Comparison of ENCODE assay signal across 21 cellular contexts in the genomic region with DNA sequence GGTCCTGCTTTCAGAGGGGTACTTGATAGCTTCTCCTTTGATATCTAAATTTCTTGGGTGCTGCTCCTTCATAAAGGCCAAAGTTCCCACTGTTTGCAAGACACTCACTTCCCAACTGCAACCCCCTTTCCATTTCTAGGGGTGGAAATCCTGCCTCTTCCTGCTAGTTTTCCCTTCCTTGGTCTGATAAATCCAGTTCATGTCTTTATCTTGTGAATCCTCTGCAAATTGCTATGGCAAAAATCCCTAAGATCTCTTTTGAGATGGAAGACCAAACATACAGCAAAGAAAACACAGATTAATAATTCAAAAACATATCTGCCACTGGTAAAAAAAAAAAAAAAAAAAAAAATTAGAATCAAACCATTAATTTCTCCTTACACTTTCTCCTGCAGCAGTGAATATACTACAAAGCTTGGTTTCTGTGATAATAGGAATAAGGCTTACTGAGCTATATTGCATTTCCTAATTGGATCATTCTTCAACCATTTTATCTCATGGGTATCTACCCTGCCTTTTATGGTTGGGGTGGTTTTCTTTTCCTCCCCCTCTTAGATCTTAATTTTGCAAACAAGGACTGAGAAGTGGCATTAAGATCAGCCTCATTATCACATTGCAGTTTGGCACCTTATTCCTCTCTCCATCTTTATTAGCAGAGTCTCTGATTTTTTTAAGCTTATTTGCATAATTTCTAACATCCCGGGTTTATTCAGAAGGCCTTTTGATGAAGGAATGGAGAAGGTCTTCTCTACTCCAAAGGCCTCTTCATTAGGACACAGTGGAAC.
DNase-seq lines count a peak whose midpoint lies in the region; ATAC-seq, FAIRE-seq and TF ChIP-seq lines count a peak whose summit lies in the region.
"Had no signal": no experiment of that assay in that cellular context is flagged by ENCODE, and none has a peak within 500 bp of the region (broad histone marks: within the 10 kb centered on the region; RNA-seq: fewer than 3 reads in every experiment).

No MANE protein-coding gene starts in this region.

- no peak overlapping the region for H2BK20ac ChIP-seq in H1 (ENCODE audit: low read length)

- no peak overlapping the region for H3K14ac ChIP-seq in H1 (ENCODE audit: insufficient read length)

- no peak overlapping the region for H3K56ac ChIP-seq in H1 (replicated peaks; ENCODE audit: insufficient read length, low read depth, low read length)

- POLR2A ChIA-PET in HepG2 (lab: Yijun Ruan, JAX), result no interaction called here
- POLR2A ChIA-PET in H1 (lab: Charles Lee; ENCODE audit: partially characterized antibody), result interaction anchor here (0.6 to 1.4 kb wide), 2 partner anchors 24 to 74 kb away, joined by 3 to 6 read pairs; no protein-coding TSS in a partner anchor
- POLR2A ChIA-PET in CD8-positive, alpha-beta T cell (lab: Charles Lee), result no interaction called here

- no peak overlapping the region for H2BK120ac ChIP-seq in H1 (replicated peaks; ENCODE audit: low read depth, low read length)

- no peaks in the 10 kb centered on the region for H3K27me3 Mint-ChIP-seq in CD8-positive, alpha-beta T cell (ENCODE audit: low read depth)
- H3K27me3 Mint-ChIP-seq: CD4-positive, alpha-beta memory T cell had no signal

- no peak overlapping the region for H3K4me3 ChIP-seq in HepG2 (replicated peaks in 1 of 3; ENCODE audit: insufficient read depth in 1 of 3, low read depth in 2 of 3, low read length in 3 of 3)
- no peak overlapping the region for H3K4me3 ChIP-seq in right lobe of liver
- no peak overlapping the region for H3K4me3 ChIP-seq in H1 (ENCODE audit: extremely low read depth in 1 of 4, insufficient read depth in 2 of 4, low read depth in 3 of 4, low read length in 4 of 4)
- no peak overlapping the region for H3K4me3 ChIP-seq in CD8-positive, alpha-beta T cell (ENCODE audit: low read depth, low read length)
- H3K4me3 ChIP-seq: BLaER1, GM23248 had no signal

- TF ChIP-seq POLR2A in HepG2 (IDR thresholded peaks at IDR 0.05; ENCODE audit: insufficient read depth in 1 of 2, low read depth in 2 of 2, low read length in 2 of 2) (no peak), right lobe of liver (IDR thresholded peaks at IDR 0.05) (no peak), H1 (IDR thresholded peaks at IDR 0.05; ENCODE audit: control extremely low read depth in 1 of 2, low read depth in 2 of 2, low read length in 2 of 2) (peak; percentile 37 to 65)

- H2BK15ac ChIP-seq in H1 (ENCODE audit: low read length), result no peak overlapping the region

- H2BK5ac ChIP-seq in H1 (ENCODE audit: low read depth, low read length), result no peak overlapping the region

- H3K9me3 ChIP-seq in HepG2 (ENCODE audit: low read length), result peaks cover 14% of the 10 kb centered on the region
- H3K9me3 ChIP-seq in right lobe of liver, result no peaks in the 10 kb centered on the region
- peaks cover 2 to 7% of the 10 kb centered on the region in 2 experiments; a peak in 1 of 4 replicates for H3K9me3 ChIP-seq in H1 (ENCODE audit: insufficient read depth in 2 of 2, low read depth in 1 of 2, low read length in 1 of 2)
- no peaks in the 10 kb centered on the region for H3K9me3 ChIP-seq in CD8-positive, alpha-beta T cell (ENCODE audit: low read length)

- no peaks in the 10 kb centered on the region for H3K79me1 ChIP-seq in H1 (ENCODE audit: low read depth, low read length)

- no peak overlapping the region for H2BK12ac ChIP-seq in H1 (ENCODE audit: low read depth, low read length)

- ATAC-seq in HepG2 (no peak), right lobe of liver (no peak), SK-N-SH treated with all-trans-retinoic acid at 6 μM for 48 hours (no peak), GM21515 (IDR thresholded peaks at IDR 0.05; ENCODE audit: unreplicated experiment) (no peak)
- no peak for ATAC-seq in CD8-positive, alpha-beta T cell

- H3K27ac Mint-ChIP-seq in CD8-positive, alpha-beta T cell, result no peak overlapping the region
- H3K27ac Mint-ChIP-seq: CD14-positive monocyte; CD4-positive, alpha-beta memory T cell had no signal

- H4K5ac ChIP-seq in H1 (ENCODE audit: insufficient read length, low read depth, low read length), result no peak overlapping the region

- H3K9ac ChIP-seq in HepG2 (ENCODE audit: insufficient read depth, low read depth, low read length), result no peak overlapping the region
- no peak overlapping the region for H3K9ac ChIP-seq in H1 (replicated peaks in 1 of 4; ENCODE audit: extremely low read depth in 1 of 4, low read depth in 3 of 4, low read length in 3 of 4)
- H3K9ac ChIP-seq: BLaER1, GM23248 had no signal

- CTCF ChIA-PET in HepG2 (lab: Yijun Ruan, JAX; ENCODE audit: low intra/inter-chr PET ratio, low total read pairs) (no interaction called here), H1 (lab: Charles Lee; ENCODE audit: partially characterized antibody) (interaction anchor here (0.6 kb wide), 2 partner anchors 20 to 161 kb away, joined by 3 read pairs; no protein-coding TSS in a partner anchor)
- CTCF ChIA-PET in CD8-positive, alpha-beta T cell (lab: Charles Lee), result interaction anchor here (0.8 kb wide), 1 partner anchor 53 kb away, joined by 4 read pairs; no protein-coding TSS in a partner anchor

- H3K79me2 ChIP-seq in HepG2 (ENCODE audit: insufficient read depth, low read length) (no peaks in the 10 kb centered on the region), H1 (ENCODE audit: control insufficient read depth in 1 of 2, insufficient read depth in 2 of 2, low read length in 2 of 2) (no peaks in the 10 kb centered on the region)

- H2AK5ac ChIP-seq in H1 (ENCODE audit: low read depth, low read length), result no peak overlapping the region

- TF ChIP-seq RAD21 in HepG2 (CRISPR knock-in tag; IDR thresholded peaks at IDR 0.05) (no peak), H1 (IDR thresholded peaks at IDR 0.05 in 1 of 2, conservative IDR thresholded peaks at IDR 0.05 in 1 of 2; ENCODE audit: low read depth in 2 of 2, low read length in 2 of 2) (no peak)

- H3K27me3 ChIP-seq in HepG2 (ENCODE audit: control insufficient read depth in 1 of 2, insufficient read depth in 2 of 2, low read length in 2 of 2) (no peaks in the 10 kb centered on the region), right lobe of liver (no peaks in the 10 kb centered on the region), H1 (replicated peaks in 1 of 4; ENCODE audit: control insufficient read depth in 3 of 4, extremely low read depth in 1 of 4, insufficient read depth in 3 of 4, low read length in 3 of 4) (no peaks in the 10 kb centered on the region)
- no peaks in the 10 kb centered on the region for H3K27me3 ChIP-seq in CD8-positive, alpha-beta T cell (ENCODE audit: insufficient read depth, low read length)
- H3K27me3 ChIP-seq: BLaER1 had no signal

- intact Hi-C loops in HepG2 (cut with micrococcal nuclease; ENCODE audit: unreplicated experiment) (no loop called here), right lobe of liver (cut with DNase I) (no loop called here)
- intact Hi-C loops in CD8-positive, alpha-beta T cell (cut with DNase I, micrococcal nuclease), result no loop called here

- no peaks in the 10 kb centered on the region for H3K23me2 ChIP-seq in H1 (ENCODE audit: low read depth, low read length)

- no peak overlapping the region for H3K27ac ChIP-seq in HepG2 (ENCODE audit: extremely low read length, insufficient read depth, low read length)
- H3K27ac ChIP-seq in right lobe of liver, result no peak overlapping the region
- no peak overlapping the region for H3K27ac ChIP-seq in H1 (ENCODE audit: low read depth, low read length)
- no peak overlapping the region for H3K27ac ChIP-seq in CD8-positive, alpha-beta T cell (ENCODE audit: low read depth, low read length)
- H3K27ac ChIP-seq: BLaER1, GM23248 had no signal

- peaks cover 5% of the 10 kb centered on the region for H3K36me3 Mint-ChIP-seq in CD8-positive, alpha-beta T cell
- H3K36me3 Mint-ChIP-seq: CD14-positive monocyte had no signal

- no peak for DNase-seq in HepG2 (ENCODE audit: low spot score)
- DNase-seq in right lobe of liver, result no peak
- peak; percentile 4 for DNase-seq in SK-MEL-5 (ENCODE audit: low read depth, low spot score)
- no peak for DNase-seq in H1 (ENCODE audit: low read depth in 1 of 2, low spot score in 2 of 2)
- DNase-seq in CD8-positive, alpha-beta T cell, result no peak
- DNase-seq: 8988T; Calu3; CD4-positive, alpha-beta memory T cell; DMS 273 treated with DMSO at 0.1 percent for 48 hours; DND-41; EL; GM23248; HCEC 1CT; IMR-90; KBM-7 had no signal

- no peaks in the 10 kb centered on the region for H3K4me1 ChIP-seq in HepG2 (ENCODE audit: insufficient read depth, low read length)
- no peaks in the 10 kb centered on the region for H3K4me1 ChIP-seq in right lobe of liver
- H3K4me1 ChIP-seq in H1 (replicated peaks in 1 of 4; ENCODE audit: control insufficient read depth in 3 of 4, insufficient read depth in 4 of 4, low read length in 3 of 4), result no peaks in the 10 kb centered on the region
- peaks cover 12% of the 10 kb centered on the region for H3K4me1 ChIP-seq in CD8-positive, alpha-beta T cell (ENCODE audit: insufficient read depth, low read length)

- H3K4me3 Mint-ChIP-seq in CD8-positive, alpha-beta T cell, result no peak overlapping the region
- H3K4me3 Mint-ChIP-seq: CD14-positive monocyte; CD4-positive, alpha-beta memory T cell had no signal

- BruUV-seq in HepG2 (replicated peaks; lab: Mats Ljungman, UMichigan), result no TSS peak

- in situ Hi-C loops in HepG2 (cut with HindIII; ENCODE audit: extremely low pct_ligation_motif_present, low pct_unique_long_range_greater_than_20kb) (no loop called here), SK-MEL-5 (cut with HindIII; ENCODE audit: low pct_unique_long_range_greater_than_20kb, low sequenced_read_pairs) (no loop called here)

- H3K4me2 ChIP-seq in HepG2 (ENCODE audit: low read depth, low read length), result no peak overlapping the region
- no peak overlapping the region for H3K4me2 ChIP-seq in H1 (ENCODE audit: insufficient read depth in 1 of 2, low read depth in 2 of 2, low read length in 2 of 2)
- H3K4me2 ChIP-seq: BLaER1 had no signal

- 58% methylated on average over 1 of the region's 1 CpG for WGBS in HepG2 (ENCODE audit: low lambda C conversion rate)
- WGBS in right lobe of liver (ENCODE audit: insufficient coverage, low coverage, low lambda C conversion rate, missing lambda C conversion rate), result 53% methylated on average over 1 of the region's 1 CpG
- WGBS in H1 (ENCODE audit: extremely low coverage in 1 of 2, insufficient coverage in 1 of 2, insufficient read length in 1 of 2, insufficient replicate concordance in 2 of 2, low coverage in 1 of 2, low lambda C conversion rate in 2 of 2, missing lambda C conversion rate in 1 of 2), 2 experiments, result 92% methylated on average over 1 of the region's 1 CpG; no CpG with 5 or more reads in 1 of the 2 experiments

- no peaks in the 10 kb centered on the region for H3K36me3 ChIP-seq in HepG2 (replicated peaks in 1 of 2; ENCODE audit: control insufficient read depth in 1 of 2, insufficient read depth in 2 of 2, low read length in 2 of 2)
- H3K36me3 ChIP-seq in right lobe of liver, result no peaks in the 10 kb centered on the region
- no peaks in the 10 kb centered on the region for H3K36me3 ChIP-seq in H1 (ENCODE audit: control insufficient read depth in 2 of 4, insufficient read depth in 4 of 4, low read length in 3 of 4)
- no peaks in the 10 kb centered on the region for H3K36me3 ChIP-seq in CD8-positive, alpha-beta T cell (ENCODE audit: insufficient read depth, low read length)
- H3K36me3 ChIP-seq: BLaER1 had no signal

- no peak for TF ChIP-seq EP300 in HepG2 (IDR thresholded peaks at IDR 0.05; ENCODE audit: low read depth in 2 of 2, low read length in 2 of 2)
- TF ChIP-seq EP300 in HepG2 (CRISPR knock-in tag; IDR thresholded peaks at IDR 0.05; ENCODE audit: borderline replicate concordance), result no peak
- TF ChIP-seq EP300 in H1 (IDR thresholded peaks at IDR 0.05; ENCODE audit: borderline replicate concordance in 1 of 2, low read depth in 2 of 2, low read length in 2 of 2), result no peak

- H3K23ac ChIP-seq in H1 (ENCODE audit: insufficient read length), result no peak overlapping the region

- H4K8ac ChIP-seq in H1 (ENCODE audit: extremely low read depth, insufficient read depth, low read length), result no peak overlapping the region

- no peaks in the 10 kb centered on the region for H4K20me1 ChIP-seq in HepG2 (ENCODE audit: insufficient read depth, low read length)
- no peaks in the 10 kb centered on the region for H4K20me1 ChIP-seq in H1 (replicated peaks in 1 of 2; ENCODE audit: control insufficient read depth in 1 of 2, insufficient read depth in 2 of 2, low read length in 2 of 2)
- H4K20me1 ChIP-seq: BLaER1 had no signal

- no peak overlapping the region for H3K18ac ChIP-seq in H1 (ENCODE audit: extremely low read depth, low read length)

- no peak overlapping the region for H2AFZ ChIP-seq in HepG2 (ENCODE audit: low read length)
- H2AFZ ChIP-seq in H1 (ENCODE audit: low read length), result no peak overlapping the region
- H2AFZ ChIP-seq: GM23248 had no signal

- H4K91ac ChIP-seq in H1 (replicated peaks; ENCODE audit: insufficient read length, low read length), result no peak overlapping the region

- H3K9me3 Mint-ChIP-seq in CD8-positive, alpha-beta T cell, result peaks cover 12% of the 10 kb centered on the region

- FAIRE-seq in HepG2 (lab: Jason Lieb, UNC) (no peak), H1 (lab: Jason Lieb, UNC) (no peak)
- FAIRE-seq: GM19239, H54 had no signal

- peaks cover 22% of the 10 kb centered on the region for H3K4me1 Mint-ChIP-seq in CD8-positive, alpha-beta T cell (ENCODE audit: low read depth)
- H3K4me1 Mint-ChIP-seq: CD14-positive monocyte had no signal

- peak overlapping the region; percentile 27 for H3K4ac ChIP-seq in H1 (replicated peaks; ENCODE audit: insufficient read length, low read depth, low read length)

- TF ChIP-seq CTCF in HepG2 (CRISPR knock-in tag; IDR thresholded peaks at IDR 0.05) (no peak), right lobe of liver (IDR thresholded peaks at IDR 0.05) (no peak), H1 (IDR thresholded peaks at IDR 0.05; ENCODE audit: control extremely low read depth in 1 of 3, insufficient read depth in 1 of 3, low read depth in 1 of 3, low read length in 3 of 3) (no peak)
- TF ChIP-seq CTCF in CD8-positive, alpha-beta T cell (IDR thresholded peaks at IDR 0.05), result no peak

Comparison
In these comparisons a context has a peak if more than half of its experiments do, and no peak if none do; other contexts are left out.
1. POLR2A ChIP-seq: peak in H1 (2 of 2); none in HepG2 (0 of 2) and right lobe of liver (single experiment).